8 cellular contexts compared by ENCODE assay signal in genomic region chr3:45387636-45388348, GRCh38. TPM values are rescaled to one million over a fixed set of nuclear protein-coding genes. Genes with fewer than 3 reads are reported as not detected.
A peak's percentile ranks its signal among the peaks of the same experiment; 100 is the strongest.
DNase-seq lines count a peak whose midpoint lies in the region; ATAC-seq and TF ChIP-seq lines count a peak whose summit lies in the region.

No MANE protein-coding gene starts in this region.

- H3K4me3 ChIP-seq in breast epithelium = peak overlapping the region; percentile 69 to 93 (median 91)
- peak overlapping the region; percentile 78 to 91 for H3K4me3 ChIP-seq in muscle layer of duodenum (ENCODE audit: low read depth in 1 of 2, low read length in 2 of 2)

- H3K27ac ChIP-seq in breast epithelium (peak overlapping the region in 1 of 2 donors; percentile 67), muscle layer of duodenum (ENCODE audit: low read length) (no peak overlapping the region)

- no peak for TF ChIP-seq POLR2A in breast epithelium (IDR thresholded peaks at IDR 0.05)

- H3K27me3 ChIP-seq in breast epithelium (no peaks in the 10 kb centered on the region), muscle layer of duodenum (ENCODE audit: low read depth, low read length) (no peaks in the 10 kb centered on the region)

- TF ChIP-seq CTCF in breast epithelium (IDR thresholded peaks at IDR 0.05) = no peak

- intact Hi-C loops in breast epithelium (cut with DNase I; ENCODE audit: low total_unique reads) = no loop called here

- ATAC-seq in GM18498 (IDR thresholded peaks at IDR 0.05; ENCODE audit: unreplicated experiment) (peak; percentile 20), HG03066 (IDR thresholded peaks at IDR 0.05; ENCODE audit: low read depth, unreplicated experiment) (peak; percentile 8)

- H3K9me3 ChIP-seq in breast epithelium (no peaks in the 10 kb centered on the region), muscle layer of duodenum (ENCODE audit: control insufficient read depth in 1 of 2, low read length in 2 of 2) (no peaks in the 10 kb centered on the region)

- H3K4me1 ChIP-seq in breast epithelium (peaks cover 0 to 4% of the 10 kb centered on the region in 2 donors), muscle layer of duodenum (ENCODE audit: control insufficient read depth in 1 of 2, insufficient read depth in 2 of 2, low read length in 2 of 2) (peaks cover 4 to 14% of the 10 kb centered on the region in 2 donors)

- H3K36me3 ChIP-seq in breast epithelium = no peaks in the 10 kb centered on the region
- H3K36me3 ChIP-seq in muscle layer of duodenum (ENCODE audit: control insufficient read depth in 1 of 2, insufficient read depth in 2 of 2, low read length in 2 of 2) = peaks cover 0 to 11% of the 10 kb centered on the region in 2 donors

- DNase-seq in breast epithelium (ENCODE audit: low spot score in 2 of 2) = peak in 1 of 2 donors; percentile 24
- no peak for DNase-seq in activated gamma-delta T cell (lab: John Stamatoyannopoulos, UW)
- DNase-seq in NCI-H1092 treated with DMSO at 0.1 percent for 48 hours (lab: John Stamatoyannopoulos, UW) = no peak
- DNase-seq in central memory CD4-positive, alpha-beta T cell = no peak
- no peak for DNase-seq in COLO668 (lab: John Stamatoyannopoulos, UW; ENCODE audit: unreplicated experiment)

RNA-seq across cellular contexts. Expression of gene LARS2, which starts 0.6 kb away (rescaled TPM):
- total RNA-seq in breast epithelium = 10 to 100 TPM; 10.1 to 19.5 (median 13.1) TPM
